In genomic region chr16:20469930-20470329, GRCh38 we compare ENCODE assay signal across 13 cellular contexts. TPM values are rescaled to one million over a fixed set of nuclear protein-coding genes. Genes with fewer than 3 reads are reported as not detected.
DNase-seq lines count a peak whose midpoint lies in the region; ATAC-seq lines count a peak whose summit lies in the region.
"Not testable (repeated sequence)": the region's sequence is repeated elsewhere in the genome, so short reads cannot be mapped to it uniquely, and the experiment has no call there.
"Had no signal": no experiment of that assay in that cellular context is flagged by ENCODE, and none has a peak within 500 bp of the region (broad histone marks: within the 10 kb centered on the region; RNA-seq: fewer than 3 reads in every experiment).

No MANE protein-coding gene starts in this region.

- not testable (repeated sequence) for H3K4me3 Mint-ChIP-seq in activated CD4-positive, alpha-beta T cell treated with anti-CD3 and anti-CD28 coated beads for 36 hours; activated T-cell treated with anti-CD3 and anti-CD28 coated beads, Interleukin-2, amount 50 U/mL, for 24 hours; activated naive CD8-positive, alpha-beta T cell treated with anti-CD3 and anti-CD28 coated beads, Interleukin-2, amount 50 U/mL, for 24 hours; stimulated activated effector memory CD8-positive, alpha-beta T cell treated with anti-CD3 and anti-CD28 coated beads, Interleukin-12 subunit alpha, Interleukin-12 subunit beta, amount 100 ng/mL, for 72 hours
- peak overlapping the region in 1 of 2 donors; percentile 32 for H3K4me3 Mint-ChIP-seq in activated T-cell treated with anti-CD3 and anti-CD28 coated beads, Interleukin-2, amount 50 U/mL, for 72 hours

- H3K36me3 Mint-ChIP-seq in activated CD4-positive, alpha-beta T cell treated with anti-CD3 and anti-CD28 coated beads for 36 hours (ENCODE audit: low read depth); activated T-cell treated with anti-CD3 and anti-CD28 coated beads, Interleukin-2, amount 50 U/mL, for 24 hours (ENCODE audit: low read depth); activated T-cell treated with anti-CD3 and anti-CD28 coated beads, Interleukin-2, amount 50 U/mL, for 72 hours (ENCODE audit: insufficient read depth in 2 of 2); activated naive CD8-positive, alpha-beta T cell treated with anti-CD3 and anti-CD28 coated beads, Interleukin-2, amount 50 U/mL, for 24 hours (ENCODE audit: low read depth); stimulated activated effector memory CD8-positive, alpha-beta T cell treated with anti-CD3 and anti-CD28 coated beads, Interleukin-12 subunit alpha, Interleukin-12 subunit beta, amount 100 ng/mL, for 72 hours: not testable (repeated sequence)

- H3K27me3 Mint-ChIP-seq in activated CD4-positive, alpha-beta T cell treated with anti-CD3 and anti-CD28 coated beads for 36 hours; activated T-cell treated with anti-CD3 and anti-CD28 coated beads, Interleukin-2, amount 50 U/mL, for 24 hours; activated T-cell treated with anti-CD3 and anti-CD28 coated beads, Interleukin-2, amount 50 U/mL, for 72 hours (ENCODE audit: low read depth); activated naive CD8-positive, alpha-beta T cell treated with anti-CD3 and anti-CD28 coated beads, Interleukin-2, amount 50 U/mL, for 24 hours: not testable (repeated sequence)

- peak; percentile 39 for ATAC-seq in activated CD4-positive, alpha-beta T cell treated with anti-CD3 and anti-CD28 coated beads for 36 hours
- ATAC-seq in activated T-cell treated with anti-CD3 and anti-CD28 coated beads, Interleukin-2, amount 50 U/mL, for 72 hours (replicated peaks in 1 of 2), result peak; percentile 76 to 82
- ATAC-seq in activated naive CD8-positive, alpha-beta T cell treated with anti-CD3 and anti-CD28 coated beads, Interleukin-2, amount 50 U/mL, for 24 hours, result peak; percentile 57
- peak; percentile 13 for ATAC-seq in stimulated activated effector memory CD8-positive, alpha-beta T cell treated with anti-CD3 and anti-CD28 coated beads, Interleukin-12 subunit alpha, Interleukin-12 subunit beta, amount 100 ng/mL, for 72 hours

- intact Hi-C loops in activated CD4-positive, alpha-beta T cell treated with anti-CD3 and anti-CD28 coated beads for 36 hours (cut with DNase I, micrococcal nuclease), result not testable (repeated sequence)

- not testable (repeated sequence) for H3K27ac Mint-ChIP-seq in activated CD4-positive, alpha-beta T cell treated with anti-CD3 and anti-CD28 coated beads for 36 hours; activated T-cell treated with anti-CD3 and anti-CD28 coated beads, Interleukin-2, amount 50 U/mL, for 72 hours; activated naive CD8-positive, alpha-beta T cell treated with anti-CD3 and anti-CD28 coated beads, Interleukin-2, amount 50 U/mL, for 24 hours; stimulated activated effector memory CD8-positive, alpha-beta T cell treated with anti-CD3 and anti-CD28 coated beads, Interleukin-12 subunit alpha, Interleukin-12 subunit beta, amount 100 ng/mL, for 72 hours
- H3K27ac Mint-ChIP-seq in activated T-cell treated with anti-CD3 and anti-CD28 coated beads, Interleukin-2, amount 50 U/mL, for 24 hours, result peak overlapping the region; percentile 78

- POLR2A ChIA-PET in activated CD4-positive, alpha-beta T cell treated with anti-CD3 and anti-CD28 coated beads for 36 hours (lab: Charles Lee), result not testable (repeated sequence)

- not testable (repeated sequence) for DNase-seq in activated CD4-positive, alpha-beta T cell treated with anti-CD3 and anti-CD28 coated beads for 36 hours; activated T-cell treated with anti-CD3 and anti-CD28 coated beads, Interleukin-2, amount 50 U/mL, for 24 hours; activated naive CD8-positive, alpha-beta T cell treated with anti-CD3 and anti-CD28 coated beads, Interleukin-2, amount 50 U/mL, for 24 hours; stimulated activated effector memory CD8-positive, alpha-beta T cell treated with anti-CD3 and anti-CD28 coated beads, Interleukin-12 subunit alpha, Interleukin-12 subunit beta, amount 100 ng/mL, for 72 hours (ENCODE audit: low spot score in 2 of 2)
- DNase-seq in activated T-cell treated with anti-CD3 and anti-CD28 coated beads, Interleukin-2, amount 50 U/mL, for 72 hours, result peak; percentile 1 to 6
- DNase-seq in stimulated activated CD4-positive, alpha-beta T cell treated with anti-CD3 and anti-CD28 coated beads, Interleukin-1b, Interleukin-23, amount 100 ng/mL, for 48 hours, result peak; percentile 5

- not testable (repeated sequence) for H3K9me3 Mint-ChIP-seq in activated CD4-positive, alpha-beta T cell treated with anti-CD3 and anti-CD28 coated beads for 36 hours (ENCODE audit: low read depth); activated T-cell treated with anti-CD3 and anti-CD28 coated beads, Interleukin-2, amount 50 U/mL, for 24 hours; activated T-cell treated with anti-CD3 and anti-CD28 coated beads, Interleukin-2, amount 50 U/mL, for 72 hours; activated naive CD8-positive, alpha-beta T cell treated with anti-CD3 and anti-CD28 coated beads, Interleukin-2, amount 50 U/mL, for 24 hours; stimulated activated effector memory CD8-positive, alpha-beta T cell treated with anti-CD3 and anti-CD28 coated beads, Interleukin-12 subunit alpha, Interleukin-12 subunit beta, amount 100 ng/mL, for 72 hours

- not testable (repeated sequence) for H3K4me1 Mint-ChIP-seq in activated CD4-positive, alpha-beta T cell treated with anti-CD3 and anti-CD28 coated beads for 36 hours; activated naive CD8-positive, alpha-beta T cell treated with anti-CD3 and anti-CD28 coated beads, Interleukin-2, amount 50 U/mL, for 24 hours; stimulated activated effector memory CD8-positive, alpha-beta T cell treated with anti-CD3 and anti-CD28 coated beads, Interleukin-12 subunit alpha, Interleukin-12 subunit beta, amount 100 ng/mL, for 72 hours
- H3K4me1 Mint-ChIP-seq in activated T-cell treated with anti-CD3 and anti-CD28 coated beads, Interleukin-2, amount 50 U/mL, for 24 hours (ENCODE audit: low read depth), result peaks cover 11% of the 10 kb centered on the region
- peaks cover 21% of the 10 kb centered on the region for H3K4me1 Mint-ChIP-seq in activated T-cell treated with anti-CD3 and anti-CD28 coated beads, Interleukin-2, amount 50 U/mL, for 72 hours (ENCODE audit: low read depth)

- CTCF ChIA-PET in activated CD4-positive, alpha-beta T cell treated with anti-CD3 and anti-CD28 coated beads for 36 hours (lab: Charles Lee), result not testable (repeated sequence)

RNA-seq across cellular contexts. Expression of gene ACSM2A, which starts 18.6 kb away (rescaled TPM):
- under 1 TPM in 1 of 2 experiments, not detected in 1; 0.11 TPM for total RNA-seq in activated CD4-positive, alpha-beta T cell treated with anti-CD3 and anti-CD28 coated beads for 36 hours
- total RNA-seq in activated T-cell treated with anti-CD3 and anti-CD28 coated beads, Interleukin-2, amount 50 U/mL, for 72 hours, result under 1 TPM; 0.49 to 0.79 TPM
- total RNA-seq: A673; CD4-positive, alpha-beta memory T cell; CD4-positive, CD25-positive, alpha-beta regulatory T cell; CD8-positive, alpha-beta memory T cell; Daoy; G401; GM12878 had no signal

Comparison
In these comparisons a context has a peak if more than half of its experiments do, and no peak if none do; other contexts are left out.
1. ATAC-seq: peak in every context shown above with its lines; median percentile 79 in activated T-cell treated with anti-CD3 and anti-CD28 coated beads, Interleukin-2, amount 50 U/mL, for 72 hours; 57 in activated naive CD8-positive, alpha-beta T cell treated with anti-CD3 and anti-CD28 coated beads, Interleukin-2, amount 50 U/mL, for 24 hours; 39 in activated CD4-positive, alpha-beta T cell treated with anti-CD3 and anti-CD28 coated beads for 36 hours; 13 in stimulated activated effector memory CD8-positive, alpha-beta T cell treated with anti-CD3 and anti-CD28 coated beads, Interleukin-12 subunit alpha, Interleukin-12 subunit beta, amount 100 ng/mL, for 72 hours.